Comparison of ENCODE assay signal across 26 cellular contexts in the genomic region with DNA sequence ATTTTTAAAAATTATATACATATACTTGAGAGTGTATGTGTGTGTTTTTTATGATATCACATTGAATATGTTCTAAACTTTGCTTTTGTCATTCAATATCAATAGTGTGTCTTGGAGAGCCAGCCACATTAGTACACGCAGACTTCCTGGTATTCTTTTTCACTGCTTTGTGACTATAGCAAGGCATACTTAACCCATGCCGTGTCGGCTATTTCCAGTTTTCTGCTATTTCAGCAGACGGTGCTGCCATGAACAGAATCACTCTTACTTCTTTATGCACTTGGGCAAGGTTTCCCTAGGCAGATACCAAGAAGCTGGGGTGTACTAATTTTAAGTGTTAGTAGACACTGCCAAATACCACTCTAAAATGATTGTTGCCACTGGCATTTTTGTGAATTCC.
DNase-seq lines count a peak whose midpoint lies in the region; ATAC-seq, FAIRE-seq and TF ChIP-seq lines count a peak whose summit lies in the region.
"Had no signal": no experiment of that assay in that cellular context is flagged by ENCODE, and none has a peak within 500 bp of the region (broad histone marks: within the 10 kb centered on the region; RNA-seq: fewer than 3 reads in every experiment).

No MANE protein-coding gene starts in this region.

- no peak overlapping the region for H2AFZ ChIP-seq in endothelial cell of umbilical vein (ENCODE audit: low read depth, low read length)
- no peak overlapping the region for H2AFZ ChIP-seq in smooth muscle cell (ENCODE audit: low read depth)
- H2AFZ ChIP-seq: GM23338 had no signal

- no peaks in the 10 kb centered on the region for H3K9me1 ChIP-seq in endothelial cell of umbilical vein (replicated peaks; ENCODE audit: control insufficient read depth, extremely low read depth, insufficient read depth, low read length)

- H3K79me2 ChIP-seq in endothelial cell of umbilical vein (ENCODE audit: control insufficient read depth, insufficient read depth, low read length) (no peaks in the 10 kb centered on the region), smooth muscle cell (ENCODE audit: low read depth) (no peaks in the 10 kb centered on the region)

- intact Hi-C loops in natural killer cell (cut with micrococcal nuclease) (loop anchor here (10.0 kb wide), 1 partner anchor 66 kb away; no protein-coding TSS in a partner anchor), endothelial cell of umbilical vein (cut with micrococcal nuclease) (no loop called here)

- POLR2A ChIA-PET in endothelial cell of umbilical vein (lab: Charles Lee), result interaction anchor here (0.5 kb wide), 1 partner anchor 44 kb away, joined by 3 read pairs; no protein-coding TSS in a partner anchor

- H3K27me3 ChIP-seq in endothelial cell of umbilical vein (ENCODE audit: control insufficient read depth in 2 of 2, insufficient read depth in 2 of 2, low read length in 2 of 2) (no peaks in the 10 kb centered on the region), smooth muscle cell (ENCODE audit: low read depth) (no peaks in the 10 kb centered on the region), upper lobe of left lung (no peaks in the 10 kb centered on the region)
- H3K27me3 ChIP-seq: BE2C; BLaER1 treated with 17β-estradiol and CSF1 and Interleukin-3, amounts not matched to agents 10 nM and 100 nM had no signal

- no TSS peak for BruUV-seq in endothelial cell of umbilical vein (replicated peaks; lab: Mats Ljungman, UMichigan)

- H3K4me3 Mint-ChIP-seq in natural killer cell treated with Interleukin-12 subunit alpha and Interleukin-12 subunit beta and Interleukin-15 and Interleukin-18, amount 100 ng/mL, for 72 hours, result no peak overlapping the region
- H3K4me3 Mint-ChIP-seq in natural killer cell, result no peak overlapping the region
- H3K4me3 Mint-ChIP-seq: CD14-positive monocyte; CD4-positive, alpha-beta T cell; CD8-positive, alpha-beta memory T cell; GM23338; H9 had no signal

- no peak for TF ChIP-seq EP300 in upper lobe of left lung (IDR thresholded peaks at IDR 0.05)

- peak; percentile 87 for FAIRE-seq in endothelial cell of umbilical vein (lab: Jason Lieb, UNC)
- FAIRE-seq: A549, D721Med, GM12878, GM18507 had no signal

- TF ChIP-seq CTCF in natural killer cell (IDR thresholded peaks at IDR 0.05), result no peak
- no peak for TF ChIP-seq CTCF in endothelial cell of umbilical vein (IDR thresholded peaks at IDR 0.05; ENCODE audit: extremely low read depth in 1 of 2, insufficient read depth in 1 of 2, low read depth in 1 of 2, low read length in 2 of 2)
- no peak for TF ChIP-seq CTCF in smooth muscle cell (IDR thresholded peaks at IDR 0.05; ENCODE audit: borderline replicate concordance, insufficient read depth, poor library complexity, severe bottlenecking)
- TF ChIP-seq CTCF in upper lobe of left lung (IDR thresholded peaks at IDR 0.05), result no peak

- no peak overlapping the region for H3K4me3 ChIP-seq in endothelial cell of umbilical vein (replicated peaks in 1 of 3; ENCODE audit: insufficient read depth in 1 of 3, low read depth in 1 of 3, low read length in 3 of 3)
- no peak overlapping the region for H3K4me3 ChIP-seq in smooth muscle cell
- H3K4me3 ChIP-seq in upper lobe of left lung, result no peak overlapping the region
- H3K4me3 ChIP-seq: A549; BLaER1 treated with 17β-estradiol and CSF1 and Interleukin-3, amounts not matched to agents 10 nM and 100 nM; GM12878; GM23338 had no signal

- H3K36me3 Mint-ChIP-seq in natural killer cell treated with Interleukin-12 subunit alpha and Interleukin-12 subunit beta and Interleukin-15 and Interleukin-18, amount 100 ng/mL, for 72 hours, result peaks cover 25% of the 10 kb centered on the region
- peaks cover 13% of the 10 kb centered on the region for H3K36me3 Mint-ChIP-seq in natural killer cell

- no peaks in the 10 kb centered on the region for H3K9me3 Mint-ChIP-seq in natural killer cell treated with Interleukin-12 subunit alpha and Interleukin-12 subunit beta and Interleukin-15 and Interleukin-18, amount 100 ng/mL, for 72 hours
- no peaks in the 10 kb centered on the region for H3K9me3 Mint-ChIP-seq in natural killer cell
- H3K9me3 Mint-ChIP-seq: CD4-positive, alpha-beta T cell; CD8-positive, alpha-beta memory T cell; GM23338; H9 had no signal

- TF ChIP-seq POLR2A in endothelial cell of umbilical vein (IDR thresholded peaks at IDR 0.05; ENCODE audit: low read depth, low read length) (no peak), upper lobe of left lung (IDR thresholded peaks at IDR 0.05) (no peak)

- H3K27ac ChIP-seq in endothelial cell of umbilical vein (ENCODE audit: insufficient read depth, low read depth, low read length) (peak overlapping the region; percentile 25), smooth muscle cell (ENCODE audit: low read depth) (no peak overlapping the region), upper lobe of left lung (no peak overlapping the region)
- H3K27ac ChIP-seq: A549; BLaER1 treated with 17β-estradiol and CSF1 and Interleukin-3, amounts not matched to agents 10 nM and 100 nM had no signal

- H3K27ac Mint-ChIP-seq in natural killer cell treated with Interleukin-12 subunit alpha and Interleukin-12 subunit beta and Interleukin-15 and Interleukin-18, amount 100 ng/mL, for 72 hours, result peak overlapping the region; percentile 90 to 92
- H3K27ac Mint-ChIP-seq in natural killer cell, result no peak overlapping the region
- H3K27ac Mint-ChIP-seq: CD14-positive monocyte; CD4-positive, alpha-beta T cell; GM23338; H9 had no signal

- H3K4me1 ChIP-seq in endothelial cell of umbilical vein (ENCODE audit: control insufficient read depth, extremely low read depth, insufficient read depth, low read length), result peaks cover 20% of the 10 kb centered on the region
- no peaks in the 10 kb centered on the region for H3K4me1 ChIP-seq in smooth muscle cell (ENCODE audit: low read depth)
- H3K4me1 ChIP-seq in upper lobe of left lung, result no peaks in the 10 kb centered on the region
- H3K4me1 ChIP-seq: A549 had no signal

- CTCF ChIA-PET in endothelial cell of umbilical vein (lab: Charles Lee), result interaction anchor here (0.7 to 1.5 kb wide), 5 partner anchors 13 to 157 kb away, joined by 3 to 4 read pairs (median 3); partner anchors contain the start of gene SOCS1

- H3K4me1 Mint-ChIP-seq in natural killer cell treated with Interleukin-12 subunit alpha and Interleukin-12 subunit beta and Interleukin-15 and Interleukin-18, amount 100 ng/mL, for 72 hours (ENCODE audit: low read depth in 2 of 2), result peaks cover 40 to 60% of the 10 kb centered on the region in 2 donors
- H3K4me1 Mint-ChIP-seq in natural killer cell, result peaks cover 36 to 40% of the 10 kb centered on the region in 2 donors
- H3K4me1 Mint-ChIP-seq: GM23338, H9 had no signal

- WGBS in smooth muscle cell (ENCODE audit: low lambda C conversion rate), result 70% methylated on average over 4 of the region's 4 CpGs
- WGBS in upper lobe of left lung, 2 donors, result 64 to 79% methylated on average over 4 of the region's 4 CpGs

- ATAC-seq in natural killer cell treated with Interleukin-12 subunit alpha and Interleukin-12 subunit beta and Interleukin-15 and Interleukin-18, amount 100 ng/mL, for 72 hours, result no peak
- no peak for ATAC-seq in natural killer cell
- no peak for ATAC-seq in HG03025 (IDR thresholded peaks at IDR 0.05; ENCODE audit: low FRiP score, unreplicated experiment)
- ATAC-seq in upper lobe of left lung (ENCODE audit: low FRiP score in 2 of 2), result no peak
- ATAC-seq: A549, GM12878, GM23338, HCT116 had no signal

- H3K9me3 ChIP-seq in endothelial cell of umbilical vein (replicated peaks; ENCODE audit: control insufficient read depth, insufficient read depth, low read length), result no peaks in the 10 kb centered on the region
- no peaks in the 10 kb centered on the region for H3K9me3 ChIP-seq in smooth muscle cell (replicated peaks; ENCODE audit: low read depth)
- H3K9me3 ChIP-seq in upper lobe of left lung, result no peaks in the 10 kb centered on the region
- H3K9me3 ChIP-seq: A549; BE2C; BLaER1 treated with 17β-estradiol and CSF1 and Interleukin-3, amounts not matched to agents 10 nM and 100 nM had no signal

- dilution Hi-C loops in endothelial cell of umbilical vein (cut with MboI; ENCODE audit: extremely low pct_ligation_motif_present, low sequenced_read_pairs), result no loop called here

- H4K20me1 ChIP-seq in endothelial cell of umbilical vein (replicated peaks; ENCODE audit: control insufficient read depth, extremely low read depth, insufficient read depth, low read length) (no peaks in the 10 kb centered on the region), smooth muscle cell (ENCODE audit: low read depth) (peaks cover 3% of the 10 kb centered on the region)
- H4K20me1 ChIP-seq: BLaER1 treated with 17β-estradiol and CSF1 and Interleukin-3, amounts not matched to agents 10 nM and 100 nM had no signal

- no peaks in the 10 kb centered on the region for H3K27me3 Mint-ChIP-seq in natural killer cell treated with Interleukin-12 subunit alpha and Interleukin-12 subunit beta and Interleukin-15 and Interleukin-18, amount 100 ng/mL, for 72 hours
- H3K27me3 Mint-ChIP-seq in natural killer cell (ENCODE audit: low read depth in 2 of 2), result no peaks in the 10 kb centered on the region
- H3K27me3 Mint-ChIP-seq: CD4-positive, alpha-beta T cell had no signal

- peaks cover 12% of the 10 kb centered on the region for H3F3A ChIP-seq in smooth muscle cell (ENCODE audit: low read depth)

- H3K9ac ChIP-seq in endothelial cell of umbilical vein (replicated peaks; ENCODE audit: extremely low read depth, insufficient read depth, low read length) (no peak overlapping the region), smooth muscle cell (ENCODE audit: low read depth) (no peak overlapping the region)
- H3K9ac ChIP-seq: BLaER1 treated with 17β-estradiol and CSF1 and Interleukin-3, amounts not matched to agents 10 nM and 100 nM had no signal

- no peak for DNase-seq in natural killer cell treated with Interleukin-12 subunit alpha and Interleukin-12 subunit beta and Interleukin-15 and Interleukin-18, amount 100 ng/mL, for 72 hours (ENCODE audit: low spot score)
- DNase-seq in natural killer cell (no peak), endothelial cell of umbilical vein (ENCODE audit: low read depth, low spot score) (peak; percentile 68), pulmonary artery endothelial cell (ENCODE audit: low read depth, low spot score) (peak; percentile 43), smooth muscle cell (lab: John Stamatoyannopoulos, UW; ENCODE audit: unreplicated experiment) (no peak), upper lobe of left lung (no peak)
- DNase-seq: 8988T; ACHN; AML-193; BE2C; CD4-positive, alpha-beta T cell; CD8-positive, alpha-beta memory T cell; DMS 273 treated with DMSO at 0.1 percent for 48 hours; DMS79; EL; GDM1; H9 had no signal

- H3K36me3 ChIP-seq in endothelial cell of umbilical vein (ENCODE audit: control insufficient read depth in 2 of 2, extremely low read depth in 1 of 2, insufficient read depth in 2 of 2, low read length in 2 of 2), result peaks cover 0 to 8% of the 10 kb centered on the region in 2 experiments
- no peaks in the 10 kb centered on the region for H3K36me3 ChIP-seq in smooth muscle cell (ENCODE audit: low read depth)
- H3K36me3 ChIP-seq in upper lobe of left lung, result peaks cover 13 to 44% (median 33%) of the 10 kb centered on the region in 4 donors

- H3K4me2 ChIP-seq in endothelial cell of umbilical vein (ENCODE audit: insufficient read depth, low read length) (peak overlapping the region; percentile 16), smooth muscle cell (no peak overlapping the region)
- H3K4me2 ChIP-seq: A549, GM23338 had no signal

TF ChIP-seq in endothelial cell of umbilical vein, 7 proteins besides CTCF, POLR2A, EP300 and RAD21 (continues in another document):
- no peak for TF ChIP-seq JUN (IDR thresholded peaks at IDR 0.05; ENCODE audit: borderline replicate concordance, insufficient read depth, insufficient read length, low read depth)

Comparison
In these comparisons a context has a peak if more than half of its experiments do, and no peak if none do; other contexts are left out.
1. H3K27ac Mint-ChIP-seq: peak in natural killer cell treated with Interleukin-12 subunit alpha and Interleukin-12 subunit beta and Interleukin-15 and Interleukin-18, amount 100 ng/mL, for 72 hours (2 of 2); none in natural killer cell (0 of 2).
2. DNase-seq: peak in endothelial cell of umbilical vein (single experiment) and pulmonary artery endothelial cell (single experiment); none in natural killer cell treated with Interleukin-12 subunit alpha and Interleukin-12 subunit beta and Interleukin-15 and Interleukin-18, amount 100 ng/mL, for 72 hours (single experiment), natural killer cell (single experiment), smooth muscle cell (single experiment) and upper lobe of left lung (0 of 2).